18 cellular contexts compared by ENCODE assay signal in genomic region chr13:110486061-110486780, GRCh38.
DNase-seq lines count a peak whose midpoint lies in the region; ATAC-seq and TF ChIP-seq lines count a peak whose summit lies in the region.
"Had no signal": no experiment of that assay in that cellular context is flagged by ENCODE, and none has a peak within 500 bp of the region (broad histone marks: within the 10 kb centered on the region; RNA-seq: fewer than 3 reads in every experiment).

No MANE protein-coding gene starts in this region.

- BruUV-seq in HCT116 (replicated peaks; lab: Mats Ljungman, UMichigan), result no TSS peak

- DNase-seq in HCT116 (ENCODE audit: low read depth, low spot score) (no peak), astrocyte of the spinal cord (ENCODE audit: low read depth, low spot score) (peak; percentile 10), iPS-NIHi11 (ENCODE audit: low spot score) (peak; percentile 47), HT-29 (ENCODE audit: low spot score) (no peak), OCI-M1 (lab: John Stamatoyannopoulos, UW) (no peak), NCI-H510A (lab: John Stamatoyannopoulos, UW) (no peak)
- DNase-seq: activated CD4-positive, alpha-beta T cell treated with anti-CD3 and anti-CD28 coated beads for 48 hours; activated naive CD4-positive, alpha-beta T cell treated with anti-CD3 and anti-CD28 coated beads for 36 hours; activated T-cell treated with anti-CD3 and anti-CD28 coated beads, Interleukin-2, amount 50 U/mL, for 48 hours; amniotic stem cell; heart left ventricle; Kasumi-1; NCI-H187 treated with DMSO at 0.1 percent for 48 hours; NCI-H82; uterus had no signal

- RAD21 ChIA-PET in HCT116 (lab: Charles Lee; ENCODE audit: low non-redundant PET in 1 of 2, low total read pairs in 2 of 2, uncharacterized antibody in 2 of 2, unreplicated experiment in 2 of 2), result no interaction called here

- ATAC-seq in HCT116 (peak; percentile 20; the same call in 1 of the 2 replicates), HG03135 (IDR thresholded peaks at IDR 0.05; ENCODE audit: unreplicated experiment) (no peak)
- ATAC-seq: heart left ventricle, Panc1 had no signal

- peak overlapping the region; percentile 41 for H3K4me2 ChIP-seq in HCT116 (ENCODE audit: low read length)

- peaks cover 6% of the 10 kb centered on the region; the same call in 1 of the 2 replicates for H3K27me3 ChIP-seq in HCT116 (ENCODE audit: insufficient read depth, low read length)
- H3K27me3 ChIP-seq in rectal smooth muscle tissue (ENCODE audit: control insufficient read depth, insufficient read depth, low read length), result no peaks in the 10 kb centered on the region
- H3K27me3 ChIP-seq: heart left ventricle, uterus had no signal

- no peak for TF ChIP-seq POLR2A in HCT116 (IDR thresholded peaks at IDR 0.05; ENCODE audit: borderline replicate concordance, extremely low read depth, insufficient read depth, insufficient read length)

- no peaks in the 10 kb centered on the region for H4K20me1 ChIP-seq in HCT116 (ENCODE audit: insufficient read depth)

- H3K4me1 ChIP-seq in HCT116 (ENCODE audit: control insufficient read depth in 1 of 2, insufficient read depth in 2 of 2, low read length in 2 of 2), result peaks cover 4 to 10% of the 10 kb centered on the region in 2 experiments; a peak in 3 of 4 replicates
- no peaks in the 10 kb centered on the region for H3K4me1 ChIP-seq in rectal smooth muscle tissue (ENCODE audit: control insufficient read depth, insufficient read depth, low read length)
- H3K4me1 ChIP-seq: heart left ventricle, uterus had no signal

- TF ChIP-seq RAD21 in HCT116 (IDR thresholded peaks at IDR 0.05; ENCODE audit: low read depth), result no peak

- H3K4me3 ChIP-seq in HCT116 (replicated peaks in 1 of 2; ENCODE audit: low read depth in 1 of 2, low read length in 2 of 2) (no peak overlapping the region), astrocyte of the spinal cord (ENCODE audit: low read depth, low read length) (no peak overlapping the region), rectal smooth muscle tissue (ENCODE audit: low read length) (no peak overlapping the region)
- H3K4me3 ChIP-seq: heart left ventricle, uterus had no signal

- in situ Hi-C loops in astrocyte of the spinal cord (cut with HindIII; ENCODE audit: low sequenced_read_pairs), result no loop called here

- H3K9me2 ChIP-seq in HCT116 (ENCODE audit: insufficient read depth), result no peaks in the 10 kb centered on the region

- no peaks in the 10 kb centered on the region for H3K9me3 ChIP-seq in HCT116 (ENCODE audit: control insufficient read depth in 1 of 2, insufficient read depth in 1 of 2, low read depth in 1 of 2, low read length in 2 of 2)
- H3K9me3 ChIP-seq: heart left ventricle, uterus had no signal

- POLR2A ChIA-PET in HCT116 (lab: Charles Lee), result no interaction called here

- no peak overlapping the region for H2AFZ ChIP-seq in HCT116 (ENCODE audit: low read depth, low read length, poor library complexity, severe bottlenecking)

- H3K27ac ChIP-seq in HCT116 (ENCODE audit: low read depth, low read length) (no peak overlapping the region), rectal smooth muscle tissue (ENCODE audit: low read depth, low read length) (peak overlapping the region; percentile 28)
- H3K27ac ChIP-seq: heart left ventricle, uterus had no signal

- H3K79me2 ChIP-seq in HCT116 (ENCODE audit: insufficient read depth, low read length), result no peaks in the 10 kb centered on the region

- TF ChIP-seq CTCF in HCT116 (IDR thresholded peaks at IDR 0.05 in 2 of 3, conservative IDR thresholded peaks at IDR 0.05 in 1 of 3; ENCODE audit: borderline replicate concordance in 1 of 3, insufficient read depth in 1 of 3, low read depth in 2 of 3, low read length in 2 of 3), result no peak
- TF ChIP-seq CTCF in astrocyte of the spinal cord (IDR thresholded peaks at IDR 0.05; ENCODE audit: low read depth, low read length), result no peak

- intact Hi-C loops in HCT116 (cut with micrococcal nuclease), result no loop called here

- CTCF ChIA-PET in HCT116 (lab: Charles Lee), result no interaction called here

- H3K9ac ChIP-seq in HCT116 (ENCODE audit: low read length), result no peak overlapping the region
- no peak overlapping the region for H3K9ac ChIP-seq in rectal smooth muscle tissue (ENCODE audit: low read length)

- H3K36me3 ChIP-seq in HCT116 (ENCODE audit: control insufficient read depth in 1 of 2, insufficient read depth in 2 of 2, low read length in 2 of 2), result no peaks in the 10 kb centered on the region
- H3K36me3 ChIP-seq in rectal smooth muscle tissue (ENCODE audit: control insufficient read depth, insufficient read depth, low read length), result peaks cover 32% of the 10 kb centered on the region
- H3K36me3 ChIP-seq: uterus had no signal

TF ChIP-seq in HCT116, 20 proteins besides CTCF, POLR2A, EP300 and RAD21:
- no peak for TF ChIP-seq ZBTB33 (IDR thresholded peaks at IDR 0.05; ENCODE audit: extremely low read depth, insufficient replicate concordance, low read length)
- no peak for TF ChIP-seq EZH2phosphoT487 (IDR thresholded peaks at IDR 0.05; ENCODE audit: borderline replicate concordance)
- TF ChIP-seq YY1 (IDR thresholded peaks at IDR 0.05; ENCODE audit: extremely low read depth, insufficient replicate concordance, low read depth, low read length), result no peak
- TF ChIP-seq SIN3A (IDR thresholded peaks at IDR 0.05; ENCODE audit: low read depth), result no peak
- no peak for TF ChIP-seq JUND (IDR thresholded peaks at IDR 0.05)
- no peak for TF ChIP-seq CBX3 (IDR thresholded peaks at IDR 0.05; ENCODE audit: low read depth)
- TF ChIP-seq EZH2 (IDR thresholded peaks at IDR 0.05), result no peak
- TF ChIP-seq POLR2AphosphoS5 (IDR thresholded peaks at IDR 0.05; ENCODE audit: low read depth, low read length), result no peak
- TF ChIP-seq SRF (IDR thresholded peaks at IDR 0.05; ENCODE audit: low read depth), result no peak
- TF ChIP-seq MAX (IDR thresholded peaks at IDR 0.05), result no peak
- TF ChIP-seq SP1 (IDR thresholded peaks at IDR 0.05; ENCODE audit: low read depth), result no peak
- no peak for TF ChIP-seq CEBPB (IDR thresholded peaks at IDR 0.05; ENCODE audit: low read depth)
- TF ChIP-seq REST (IDR thresholded peaks at IDR 0.05; ENCODE audit: low read depth), result no peak
- TF ChIP-seq ZFX (IDR thresholded peaks at IDR 0.05), result no peak
- no peak for TF ChIP-seq FOSL1 (IDR thresholded peaks at IDR 0.05; ENCODE audit: low read depth)
TF ChIP-seq in HCT116: peak in this region for 0.

Comparison
In these comparisons a context has a peak if more than half of its experiments do, and no peak if none do; other contexts are left out.
1. DNase-seq: peak in astrocyte of the spinal cord (single experiment) and iPS-NIHi11 (single experiment); none in HCT116 (single experiment), HT-29 (single experiment), OCI-M1 (single experiment) and NCI-H510A (single experiment).